Comparison of ENCODE assay signal across 8 cellular contexts in genomic region chr2:189580267-189580661, GRCh38.
DNase-seq lines count a peak whose midpoint lies in the region; ATAC-seq lines count a peak whose summit lies in the region.

No MANE protein-coding gene starts in this region.

- peak overlapping the region; percentile 80 for H3K4me3 ChIP-seq in ACC112 (ENCODE audit: low read depth, low read length)
- H3K4me3 ChIP-seq in rectal smooth muscle tissue (ENCODE audit: low read length) = peak overlapping the region; percentile 83

- H3K36me3 Mint-ChIP-seq in activated naive CD4-positive, alpha-beta T cell treated with anti-CD3 and anti-CD28 coated beads, Interleukin-2, amount 10 ng/mL, durations not matched to agents 7 days and 5 days = peaks cover 3% of the 10 kb centered on the region

- peak; percentile 36 for DNase-seq in NCI-H146 treated with DMSO at 0.1 percent for 48 hours (lab: John Stamatoyannopoulos, UW; ENCODE audit: unreplicated experiment)
- peak; percentile 41 for DNase-seq in activated naive CD4-positive, alpha-beta T cell treated with anti-CD3 and anti-CD28 coated beads, Interleukin-2, amount 10 ng/mL, durations not matched to agents 7 days and 5 days
- peak; percentile 28 for DNase-seq in hepatic stellate cell (ENCODE audit: low spot score)
- no peak for DNase-seq in NCI-H2196 treated with DMSO at 0.1 percent for 48 hours (lab: John Stamatoyannopoulos, UW; ENCODE audit: unreplicated experiment)

- no peaks in the 10 kb centered on the region for H3K9me3 Mint-ChIP-seq in activated naive CD4-positive, alpha-beta T cell treated with anti-CD3 and anti-CD28 coated beads, Interleukin-2, amount 10 ng/mL, durations not matched to agents 7 days and 5 days

- CTCF ChIA-PET in activated naive CD4-positive, alpha-beta T cell treated with anti-CD3 and anti-CD28 coated beads, Interleukin-2, amount 10 ng/mL, durations not matched to agents 7 days and 5 days (lab: Charles Lee) = interaction anchor here (1.4 kb wide), 1 partner anchor 78 kb away, joined by 4 read pairs; no protein-coding TSS in a partner anchor

- H3K36me3 ChIP-seq in ACC112 (ENCODE audit: insufficient read depth, low read length) (no peaks in the 10 kb centered on the region), rectal smooth muscle tissue (ENCODE audit: control insufficient read depth, insufficient read depth, low read length) (no peaks in the 10 kb centered on the region)

- peak overlapping the region; percentile 79 for H3K4me3 Mint-ChIP-seq in activated naive CD4-positive, alpha-beta T cell treated with anti-CD3 and anti-CD28 coated beads, Interleukin-2, amount 10 ng/mL, durations not matched to agents 7 days and 5 days

- H3K9ac ChIP-seq in rectal smooth muscle tissue (ENCODE audit: low read length) = peak overlapping the region; percentile 32

- peaks cover 31% of the 10 kb centered on the region for H3K27me3 Mint-ChIP-seq in activated naive CD4-positive, alpha-beta T cell treated with anti-CD3 and anti-CD28 coated beads, Interleukin-2, amount 10 ng/mL, durations not matched to agents 7 days and 5 days

- no peak overlapping the region for H3K27ac ChIP-seq in ACC112 (ENCODE audit: low read depth, low read length)
- H3K27ac ChIP-seq in rectal smooth muscle tissue (ENCODE audit: low read depth, low read length) = peak overlapping the region; percentile 72

- peaks cover 36% of the 10 kb centered on the region for H3K4me1 Mint-ChIP-seq in activated naive CD4-positive, alpha-beta T cell treated with anti-CD3 and anti-CD28 coated beads, Interleukin-2, amount 10 ng/mL, durations not matched to agents 7 days and 5 days

- H3K27me3 ChIP-seq in ACC112 (ENCODE audit: insufficient read depth, low read length) (peaks cover 11% of the 10 kb centered on the region; the same call in 1 of the 2 replicates), rectal smooth muscle tissue (ENCODE audit: control insufficient read depth, insufficient read depth, low read length) (no peaks in the 10 kb centered on the region)

- peak overlapping the region; percentile 34 for H3K27ac Mint-ChIP-seq in activated naive CD4-positive, alpha-beta T cell treated with anti-CD3 and anti-CD28 coated beads, Interleukin-2, amount 10 ng/mL, durations not matched to agents 7 days and 5 days

- H2AFZ ChIP-seq in ACC112 (ENCODE audit: low read length, unreplicated experiment) = peak overlapping the region; percentile 84

- no peaks in the 10 kb centered on the region for H3K79me2 ChIP-seq in ACC112 (ENCODE audit: control insufficient read depth, insufficient read depth, low read length, unreplicated experiment)

- H3K4me1 ChIP-seq in ACC112 (ENCODE audit: control insufficient read depth, insufficient read depth, low read length, unreplicated experiment) (peaks cover 4% of the 10 kb centered on the region), rectal smooth muscle tissue (ENCODE audit: control insufficient read depth, insufficient read depth, low read length) (peaks cover 2% of the 10 kb centered on the region)

- ATAC-seq in GM19452 (IDR thresholded peaks at IDR 0.05; ENCODE audit: unreplicated experiment) = peak; percentile 35
- ATAC-seq in HG03457 (IDR thresholded peaks at IDR 0.05; ENCODE audit: unreplicated experiment) = no peak
